In the genomic region with DNA sequence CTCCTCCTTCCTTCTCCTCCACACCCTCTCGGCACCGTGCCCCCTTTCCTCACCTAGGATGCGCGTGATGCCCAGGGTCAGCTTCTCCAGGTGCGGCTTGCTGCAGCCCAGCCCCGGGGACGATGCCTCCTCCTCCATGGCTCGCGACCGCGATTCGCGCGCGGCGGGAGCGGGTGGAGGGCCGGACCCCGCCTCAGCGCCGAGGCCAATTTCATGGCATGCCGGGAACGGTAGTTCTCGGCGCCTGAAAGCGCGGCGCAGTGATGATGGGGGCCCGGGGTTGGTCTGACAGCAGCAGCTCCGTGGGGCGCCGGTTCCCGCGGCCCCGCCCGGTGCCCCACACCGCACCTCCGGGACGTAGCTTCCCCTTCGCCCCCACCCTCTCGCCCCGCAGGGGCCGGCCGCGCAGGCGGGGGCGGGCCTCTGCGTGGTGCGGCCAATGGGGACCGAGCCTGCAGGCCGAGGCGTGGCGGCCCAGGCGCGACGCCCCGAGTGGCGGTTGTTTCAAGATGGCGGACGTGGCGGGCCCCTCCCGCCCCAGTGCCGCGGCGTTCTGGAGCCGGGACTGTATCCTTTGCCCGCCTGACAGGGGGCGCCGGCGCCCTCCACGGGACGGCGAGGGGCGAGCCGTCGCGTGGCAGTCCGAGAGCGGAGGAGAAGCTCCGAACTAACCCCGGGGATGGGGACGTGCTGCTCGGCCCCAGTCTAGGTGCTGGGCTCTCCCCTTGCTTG, we compare ENCODE assay signal across 1 cellular context.
TF ChIP-seq lines count a peak whose summit lies in the region.

A gene (plus strand): TSS at position 498 of the 732 bp plus-strand sequence. CDS start 12 bp downstream, at position 510.
A gene with protein sequence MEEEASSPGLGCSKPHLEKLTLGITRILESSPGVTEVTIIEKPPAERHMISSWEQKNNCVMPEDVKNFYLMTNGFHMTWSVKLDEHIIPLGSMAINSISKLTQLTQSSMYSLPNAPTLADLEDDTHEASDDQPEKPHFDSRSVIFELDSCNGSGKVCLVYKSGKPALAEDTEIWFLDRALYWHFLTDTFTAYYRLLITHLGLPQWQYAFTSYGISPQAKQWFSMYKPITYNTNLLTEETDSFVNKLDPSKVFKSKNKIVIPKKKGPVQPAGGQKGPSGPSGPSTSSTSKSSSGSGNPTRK (minus strand): TSS at position 373 of the 732 bp plus-strand sequence. CDS start 235 bp downstream, at position 138.

TF ChIP-seq in HepG2, 621 proteins besides CTCF, POLR2A, EP300 and RAD21 (continues in another document):
- TF ChIP-seq, protein P1, sequence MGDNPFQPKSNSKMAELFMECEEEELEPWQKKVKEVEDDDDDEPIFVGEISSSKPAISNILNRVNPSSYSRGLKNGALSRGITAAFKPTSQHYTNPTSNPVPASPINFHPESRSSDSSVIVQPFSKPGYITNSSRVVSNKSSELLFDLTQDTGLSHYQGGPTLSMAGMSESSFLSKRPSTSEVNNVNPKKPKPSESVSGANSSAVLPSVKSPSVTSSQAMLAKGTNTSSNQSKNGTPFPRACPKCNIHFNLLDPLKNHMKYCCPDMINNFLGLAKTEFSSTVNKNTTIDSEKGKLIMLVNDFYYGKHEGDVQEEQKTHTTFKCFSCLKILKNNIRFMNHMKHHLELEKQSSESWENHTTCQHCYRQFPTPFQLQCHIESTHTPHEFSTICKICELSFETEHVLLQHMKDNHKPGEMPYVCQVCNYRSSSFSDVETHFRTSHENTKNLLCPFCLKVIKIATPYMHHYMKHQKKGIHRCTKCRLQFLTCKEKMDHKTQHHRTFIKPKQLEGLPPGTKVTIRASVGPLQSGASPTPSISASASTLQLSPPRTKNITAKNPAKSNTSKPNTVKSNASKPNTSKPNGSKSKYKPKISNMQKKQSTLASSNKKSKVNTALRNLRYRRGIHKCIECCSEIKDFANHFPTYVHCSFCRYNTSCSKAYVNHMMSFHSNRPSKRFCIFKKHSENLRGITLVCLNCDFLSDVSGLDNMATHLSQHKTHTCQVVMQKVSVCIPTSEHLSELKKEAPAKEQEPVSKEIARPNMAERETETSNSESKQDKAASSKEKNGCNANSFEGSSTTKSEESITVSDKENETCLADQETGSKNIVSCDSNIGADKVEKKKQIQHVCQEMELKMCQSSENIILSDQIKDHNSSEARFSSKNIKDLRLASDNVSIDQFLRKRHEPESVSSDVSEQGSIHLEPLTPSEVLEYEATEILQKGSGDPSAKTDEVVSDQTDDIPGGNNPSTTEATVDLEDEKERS (CRISPR knock-in tag; IDR thresholded peaks at IDR 0.05): peak; percentile 95; the same call in 1 of the 2 replicates
- TF ChIP-seq ZNF12 (CRISPR knock-in tag; IDR thresholded peaks at IDR 0.05) (no peak), ZFAT (CRISPR knock-in tag; conservative IDR thresholded peaks at IDR 0.05) (no peak), PAWR (CRISPR knock-in tag; IDR thresholded peaks at IDR 0.05; ENCODE audit: borderline replicate concordance) (no peak), ETV6 (CRISPR knock-in tag; conservative IDR thresholded peaks at IDR 0.05) (peak; percentile 48; the same call in 1 of the 2 replicates), AHR (CRISPR knock-in tag; IDR thresholded peaks at IDR 0.05) (no peak), SNRNP70 (IDR thresholded peaks at IDR 0.05; ENCODE audit: low read depth, low read length) (no peak), EEA1 (CRISPR knock-in tag; IDR thresholded peaks at IDR 0.05; ENCODE audit: borderline replicate concordance) (peak; percentile 93), U2AF1 (optimal IDR thresholded peaks at IDR 0.05; ENCODE audit: low read depth, low read length) (peak; percentile 23), NONO (IDR thresholded peaks at IDR 0.05) (no peak), NONO (CRISPR knock-in tag; conservative IDR thresholded peaks at IDR 0.05) (peak; percentile 95), ZNF484 (CRISPR knock-in tag; IDR thresholded peaks at IDR 0.05; ENCODE audit: borderline replicate concordance, low read depth) (no peak), ATM (IDR thresholded peaks at IDR 0.05; ENCODE audit: borderline replicate concordance) (no peak), ZFP36L2 (CRISPR knock-in tag; IDR thresholded peaks at IDR 0.05) (no peak), ZNF792 (CRISPR knock-in tag; IDR thresholded peaks at IDR 0.05) (peak; percentile 48; the same call in 1 of the 2 replicates), ZNF883 (CRISPR knock-in tag; IDR thresholded peaks at IDR 0.05; ENCODE audit: not compliant biosample characterization) (no peak), ZNF121 (CRISPR knock-in tag; IDR thresholded peaks at IDR 0.05) (peak; percentile 71), FOXJ3 (CRISPR knock-in tag; IDR thresholded peaks at IDR 0.05; ENCODE audit: borderline replicate concordance) (no peak), ZNF24 (IDR thresholded peaks at IDR 0.05) (no peak), ZNF264 (CRISPR knock-in tag; IDR thresholded peaks at IDR 0.05) (no peak), ATAD3A (CRISPR knock-in tag; IDR thresholded peaks at IDR 0.05) (no peak), ZNF253 (CRISPR knock-in tag; IDR thresholded peaks at IDR 0.05; ENCODE audit: borderline replicate concordance) (no peak), ZNF614 (CRISPR knock-in tag; IDR thresholded peaks at IDR 0.05; ENCODE audit: borderline replicate concordance) (peak; percentile 26; the same call in 1 of the 2 replicates), SAP130 (CRISPR knock-in tag; IDR thresholded peaks at IDR 0.05; ENCODE audit: low read depth) (peak; percentile 84), JUND (CRISPR knock-in tag; IDR thresholded peaks at IDR 0.05) (no peak), NFE2 (CRISPR knock-in tag; IDR thresholded peaks at IDR 0.05) (no peak), ZSCAN12 (CRISPR knock-in tag; IDR thresholded peaks at IDR 0.05) (no peak), ZNF644 (CRISPR knock-in tag; IDR thresholded peaks at IDR 0.05; ENCODE audit: low read depth) (peak; percentile 12; the same call in 1 of the 2 replicates), RAD51 (IDR thresholded peaks at IDR 0.05; ENCODE audit: borderline replicate concordance) (no peak), CEBPB (IDR thresholded peaks at IDR 0.05; ENCODE audit: borderline replicate concordance, low read depth, low read length) (no peak)
- TF ChIP-seq, protein P2, sequence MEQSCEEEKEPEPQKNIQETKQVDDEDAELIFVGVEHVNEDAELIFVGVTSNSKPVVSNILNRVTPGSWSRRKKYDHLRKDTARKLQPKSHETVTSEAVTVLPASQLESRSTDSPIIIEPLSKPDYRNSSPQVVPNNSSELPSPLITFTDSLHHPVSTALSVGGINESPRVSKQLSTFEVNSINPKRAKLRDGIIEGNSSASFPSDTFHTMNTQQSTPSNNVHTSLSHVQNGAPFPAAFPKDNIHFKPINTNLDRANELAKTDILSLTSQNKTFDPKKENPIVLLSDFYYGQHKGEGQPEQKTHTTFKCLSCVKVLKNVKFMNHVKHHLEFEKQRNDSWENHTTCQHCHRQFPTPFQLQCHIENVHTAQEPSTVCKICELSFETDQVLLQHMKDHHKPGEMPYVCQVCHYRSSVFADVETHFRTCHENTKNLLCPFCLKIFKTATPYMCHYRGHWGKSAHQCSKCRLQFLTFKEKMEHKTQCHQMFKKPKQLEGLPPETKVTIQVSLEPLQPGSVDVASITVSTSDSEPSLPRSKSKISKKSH (CRISPR knock-in tag; IDR thresholded peaks at IDR 0.05; ENCODE audit: borderline replicate concordance): peak; percentile 35; the same call in 1 of the 2 replicates
- TF ChIP-seq, protein P3, sequence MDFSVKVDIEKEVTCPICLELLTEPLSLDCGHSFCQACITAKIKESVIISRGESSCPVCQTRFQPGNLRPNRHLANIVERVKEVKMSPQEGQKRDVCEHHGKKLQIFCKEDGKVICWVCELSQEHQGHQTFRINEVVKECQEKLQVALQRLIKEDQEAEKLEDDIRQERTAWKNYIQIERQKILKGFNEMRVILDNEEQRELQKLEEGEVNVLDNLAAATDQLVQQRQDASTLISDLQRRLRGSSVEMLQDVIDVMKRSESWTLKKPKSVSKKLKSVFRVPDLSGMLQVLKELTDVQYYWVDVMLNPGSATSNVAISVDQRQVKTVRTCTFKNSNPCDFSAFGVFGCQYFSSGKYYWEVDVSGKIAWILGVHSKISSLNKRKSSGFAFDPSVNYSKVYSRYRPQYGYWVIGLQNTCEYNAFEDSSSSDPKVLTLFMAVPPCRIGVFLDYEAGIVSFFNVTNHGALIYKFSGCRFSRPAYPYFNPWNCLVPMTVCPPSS (IDR thresholded peaks at IDR 0.05): no peak
- TF ChIP-seq, protein P4, sequence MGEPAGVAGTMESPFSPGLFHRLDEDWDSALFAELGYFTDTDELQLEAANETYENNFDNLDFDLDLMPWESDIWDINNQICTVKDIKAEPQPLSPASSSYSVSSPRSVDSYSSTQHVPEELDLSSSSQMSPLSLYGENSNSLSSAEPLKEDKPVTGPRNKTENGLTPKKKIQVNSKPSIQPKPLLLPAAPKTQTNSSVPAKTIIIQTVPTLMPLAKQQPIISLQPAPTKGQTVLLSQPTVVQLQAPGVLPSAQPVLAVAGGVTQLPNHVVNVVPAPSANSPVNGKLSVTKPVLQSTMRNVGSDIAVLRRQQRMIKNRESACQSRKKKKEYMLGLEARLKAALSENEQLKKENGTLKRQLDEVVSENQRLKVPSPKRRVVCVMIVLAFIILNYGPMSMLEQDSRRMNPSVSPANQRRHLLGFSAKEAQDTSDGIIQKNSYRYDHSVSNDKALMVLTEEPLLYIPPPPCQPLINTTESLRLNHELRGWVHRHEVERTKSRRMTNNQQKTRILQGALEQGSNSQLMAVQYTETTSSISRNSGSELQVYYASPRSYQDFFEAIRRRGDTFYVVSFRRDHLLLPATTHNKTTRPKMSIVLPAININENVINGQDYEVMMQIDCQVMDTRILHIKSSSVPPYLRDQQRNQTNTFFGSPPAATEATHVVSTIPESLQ (CRISPR knock-in tag; conservative IDR thresholded peaks at IDR 0.05): no peak
- TF ChIP-seq, protein P5, sequence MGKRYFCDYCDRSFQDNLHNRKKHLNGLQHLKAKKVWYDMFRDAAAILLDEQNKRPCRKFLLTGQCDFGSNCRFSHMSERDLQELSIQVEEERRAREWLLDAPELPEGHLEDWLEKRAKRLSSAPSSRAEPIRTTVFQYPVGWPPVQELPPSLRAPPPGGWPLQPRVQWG (CRISPR knock-in tag; IDR thresholded peaks at IDR 0.05; ENCODE audit: borderline replicate concordance, low read depth): no peak
- TF ChIP-seq, protein P6, sequence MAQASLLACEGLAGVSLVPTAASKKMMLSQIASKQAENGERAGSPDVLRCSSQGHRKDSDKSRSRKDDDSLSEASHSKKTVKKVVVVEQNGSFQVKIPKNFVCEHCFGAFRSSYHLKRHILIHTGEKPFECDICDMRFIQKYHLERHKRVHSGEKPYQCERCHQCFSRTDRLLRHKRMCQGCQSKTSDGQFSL (CRISPR knock-in tag; IDR thresholded peaks at IDR 0.05): peak; percentile 19; the same call in 1 of the 2 replicates
- TF ChIP-seq, protein P7, sequence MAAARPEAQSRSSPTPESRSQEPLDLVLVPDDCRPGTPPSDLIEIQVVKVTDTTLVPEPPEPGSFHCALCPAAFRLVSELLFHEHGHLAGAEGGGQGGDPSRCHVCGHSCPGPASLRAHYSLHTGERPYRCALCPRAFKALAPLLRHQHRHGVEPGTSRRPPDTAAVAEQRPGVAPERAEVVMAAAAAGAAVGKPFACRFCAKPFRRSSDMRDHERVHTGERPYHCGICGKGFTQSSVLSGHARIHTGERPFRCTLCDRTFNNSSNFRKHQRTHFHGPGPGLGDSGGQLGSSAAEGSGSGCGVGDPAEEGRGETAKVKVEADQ (CRISPR knock-in tag; IDR thresholded peaks at IDR 0.05; ENCODE audit: borderline replicate concordance): peak; percentile 76; the same call in 1 of the 2 replicates
- TF ChIP-seq, protein P8, sequence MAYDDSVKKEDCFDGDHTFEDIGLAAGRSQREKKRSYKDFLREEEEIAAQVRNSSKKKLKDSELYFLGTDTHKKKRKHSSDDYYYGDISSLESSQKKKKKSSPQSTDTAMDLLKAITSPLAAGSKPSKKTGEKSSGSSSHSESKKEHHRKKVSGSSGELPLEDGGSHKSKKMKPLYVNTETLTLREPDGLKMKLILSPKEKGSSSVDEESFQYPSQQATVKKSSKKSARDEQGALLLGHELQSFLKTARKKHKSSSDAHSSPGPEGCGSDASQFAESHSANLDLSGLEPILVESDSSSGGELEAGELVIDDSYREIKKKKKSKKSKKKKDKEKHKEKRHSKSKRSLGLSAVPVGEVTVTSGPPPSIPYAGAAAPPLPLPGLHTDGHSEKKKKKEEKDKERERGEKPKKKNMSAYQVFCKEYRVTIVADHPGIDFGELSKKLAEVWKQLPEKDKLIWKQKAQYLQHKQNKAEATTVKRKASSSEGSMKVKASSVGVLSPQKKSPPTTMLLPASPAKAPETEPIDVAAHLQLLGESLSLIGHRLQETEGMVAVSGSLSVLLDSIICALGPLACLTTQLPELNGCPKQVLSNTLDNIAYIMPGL (CRISPR knock-in tag; IDR thresholded peaks at IDR 0.05; ENCODE audit: borderline replicate concordance in 1 of 2, low read depth in 1 of 2): peak; percentile 78 to 94
- TF ChIP-seq, protein P9, sequence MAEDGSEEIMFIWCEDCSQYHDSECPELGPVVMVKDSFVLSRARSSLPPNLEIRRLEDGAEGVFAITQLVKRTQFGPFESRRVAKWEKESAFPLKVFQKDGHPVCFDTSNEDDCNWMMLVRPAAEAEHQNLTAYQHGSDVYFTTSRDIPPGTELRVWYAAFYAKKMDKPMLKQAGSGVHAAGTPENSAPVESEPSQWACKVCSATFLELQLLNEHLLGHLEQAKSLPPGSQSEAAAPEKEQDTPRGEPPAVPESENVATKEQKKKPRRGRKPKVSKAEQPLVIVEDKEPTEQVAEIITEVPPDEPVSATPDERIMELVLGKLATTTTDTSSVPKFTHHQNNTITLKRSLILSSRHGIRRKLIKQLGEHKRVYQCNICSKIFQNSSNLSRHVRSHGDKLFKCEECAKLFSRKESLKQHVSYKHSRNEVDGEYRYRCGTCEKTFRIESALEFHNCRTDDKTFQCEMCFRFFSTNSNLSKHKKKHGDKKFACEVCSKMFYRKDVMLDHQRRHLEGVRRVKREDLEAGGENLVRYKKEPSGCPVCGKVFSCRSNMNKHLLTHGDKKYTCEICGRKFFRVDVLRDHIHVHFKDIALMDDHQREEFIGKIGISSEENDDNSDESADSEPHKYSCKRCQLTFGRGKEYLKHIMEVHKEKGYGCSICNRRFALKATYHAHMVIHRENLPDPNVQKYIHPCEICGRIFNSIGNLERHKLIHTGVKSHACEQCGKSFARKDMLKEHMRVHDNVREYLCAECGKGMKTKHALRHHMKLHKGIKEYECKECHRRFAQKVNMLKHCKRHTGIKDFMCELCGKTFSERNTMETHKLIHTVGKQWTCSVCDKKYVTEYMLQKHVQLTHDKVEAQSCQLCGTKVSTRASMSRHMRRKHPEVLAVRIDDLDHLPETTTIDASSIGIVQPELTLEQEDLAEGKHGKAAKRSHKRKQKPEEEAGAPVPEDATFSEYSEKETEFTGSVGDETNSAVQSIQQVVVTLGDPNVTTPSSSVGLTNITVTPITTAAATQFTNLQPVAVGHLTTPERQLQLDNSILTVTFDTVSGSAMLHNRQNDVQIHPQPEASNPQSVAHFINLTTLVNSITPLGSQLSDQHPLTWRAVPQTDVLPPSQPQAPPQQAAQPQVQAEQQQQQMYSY (CRISPR knock-in tag; IDR thresholded peaks at IDR 0.05): 0 out of 2 replicates have a peak, but pooled peaks have one; percentile 41
